8 cellular contexts compared by ENCODE assay signal in genomic region chr12:116455540-116456306, GRCh38.
A peak's percentile ranks its signal among the peaks of the same experiment; 100 is the strongest.
DNase-seq lines count a peak whose midpoint lies in the region; ATAC-seq, FAIRE-seq and TF ChIP-seq lines count a peak whose summit lies in the region.

No MANE protein-coding gene starts in this region.

- no peaks in the 10 kb centered on the region for H3K9me3 ChIP-seq in upper lobe of right lung

- ATAC-seq in upper lobe of right lung (peak; percentile 67), HG03135 (IDR thresholded peaks at IDR 0.05; ENCODE audit: unreplicated experiment) (no peak)

- H3K27ac ChIP-seq in upper lobe of right lung, result peak overlapping the region; percentile 80

- TF ChIP-seq CTCF in choroid plexus epithelial cell (conservative IDR thresholded peaks at IDR 0.05; ENCODE audit: low read depth, low read length) (no peak), upper lobe of right lung (IDR thresholded peaks at IDR 0.05) (no peak)

- H3K36me3 ChIP-seq in upper lobe of right lung, result no peaks in the 10 kb centered on the region

- intact Hi-C loops in upper lobe of right lung (cut with DNase I), result no loop called here

- FAIRE-seq in HTR-8/SVneo (lab: Jason Lieb, UNC), result no peak

- H3K4me3 ChIP-seq in choroid plexus epithelial cell (ENCODE audit: low read depth, low read length) (peak overlapping the region; percentile 26), upper lobe of right lung (no peak overlapping the region)

- DNase-seq in A172 (ENCODE audit: low spot score) (peak; percentile 87), HTR-8/SVneo (ENCODE audit: insufficient read length, low spot score) (peak; percentile 62), choroid plexus epithelial cell (ENCODE audit: low read depth) (peak; percentile 95), lung microvascular endothelial cell (ENCODE audit: low read depth in 2 of 2) (peak; percentile 97 to 99), upper lobe of right lung (no peak), DMS79 treated with DMSO at 0.1 percent for 48 hours (lab: John Stamatoyannopoulos, UW) (no peak)
- DNase-seq in stimulated activated CD4-positive, alpha-beta T cell treated with anti-CD3 and anti-CD28 coated beads, Interleukin-12 subunit alpha, Interleukin-12 subunit beta, amount 100 ng/mL, for 4 hours, result no peak

- no peaks in the 10 kb centered on the region for H3K27me3 ChIP-seq in upper lobe of right lung

- H3K4me1 ChIP-seq in upper lobe of right lung, result peaks cover 16% of the 10 kb centered on the region

Comparison
In these comparisons a context has a peak if more than half of its experiments do, and no peak if none do; other contexts are left out.
1. DNase-seq: peak in A172 (single experiment), HTR-8/SVneo (single experiment), choroid plexus epithelial cell (single experiment) and lung microvascular endothelial cell (2 of 2); none in upper lobe of right lung (single experiment), stimulated activated CD4-positive, alpha-beta T cell treated with anti-CD3 and anti-CD28 coated beads, Interleukin-12 subunit alpha, Interleukin-12 subunit beta, amount 100 ng/mL, for 4 hours (single experiment) and DMS79 treated with DMSO at 0.1 percent for 48 hours (single experiment).